ENCODE assay signal across 8 cellular contexts in the genomic region with DNA sequence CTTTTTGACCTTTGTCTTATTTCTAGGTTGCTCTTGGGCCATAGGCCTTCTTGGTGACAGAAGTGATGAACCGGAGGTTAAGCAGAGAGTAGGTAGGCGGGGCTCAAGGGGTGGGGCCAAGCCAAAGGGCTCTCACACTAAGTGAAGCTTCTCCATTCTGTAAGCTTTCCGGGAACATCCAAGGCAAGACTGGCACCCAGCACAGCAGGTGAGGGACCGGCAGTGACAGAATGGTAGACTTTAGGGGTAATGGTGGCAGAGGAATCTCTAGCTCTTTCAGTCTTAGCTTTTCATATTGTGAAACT. TPM values are rescaled to one million over a fixed set of nuclear protein-coding genes. Genes with fewer than 3 reads are reported as not detected.
A peak's percentile ranks its signal among the peaks of the same experiment; 100 is the strongest.
DNase-seq lines count a peak whose midpoint lies in the region; ATAC-seq and TF ChIP-seq lines count a peak whose summit lies in the region.

A gene (plus strand): TSS at position 135 of the 305 bp plus-strand sequence. CDS start 2,049 bp downstream, outside the sequence.

- no peaks in the 10 kb centered on the region for H3K27me3 ChIP-seq in mesendoderm (ENCODE audit: insufficient read depth, low read length, poor library complexity)

- no peaks in the 10 kb centered on the region for H3K9me3 Mint-ChIP-seq in stimulated activated naive CD8-positive, alpha-beta T cell treated with anti-CD3 and anti-CD28 coated beads, Interleukin-15, Interleukin-2, amounts not matched to agents 100 ng/mL and 50 ng/mL, for 24 hours

- H3K27ac ChIP-seq in mesendoderm (ENCODE audit: low read depth, low read length), result no peak within 1 kb of the TSS

- H3K23ac ChIP-seq in mesendoderm (ENCODE audit: low read length), result no peak within 1 kb of the TSS

- no peak within 1 kb of the TSS for H2BK15ac ChIP-seq in mesendoderm (replicated peaks; ENCODE audit: low read depth)

- DNase-seq in GM12865 (ENCODE audit: low read depth), result peak; percentile 82
- peak; percentile 91 for DNase-seq in SKM-1 treated with dmso at 0.1 percent for 144 hours (lab: John Stamatoyannopoulos, UW; ENCODE audit: unreplicated experiment)
- peak; percentile 82 for DNase-seq in activated naive CD4-positive, alpha-beta T cell treated with Interleukin-2 at 50 U/mL for 16 hours
- peak; percentile 8 for DNase-seq in mesendoderm
- DNase-seq in NCI-H187 treated with DMSO at 0.1 percent for 48 hours (lab: John Stamatoyannopoulos, UW), result no peak
- DNase-seq in cerebellar nuclear complex (lab: John Stamatoyannopoulos, UW), result no peak

- no peaks in the 10 kb centered on the region for H3K79me2 ChIP-seq in mesendoderm (ENCODE audit: control insufficient read depth, insufficient read depth, low read length)

- no peaks in the 10 kb centered on the region for H3K27me3 Mint-ChIP-seq in stimulated activated naive CD8-positive, alpha-beta T cell treated with anti-CD3 and anti-CD28 coated beads, Interleukin-15, Interleukin-2, amounts not matched to agents 100 ng/mL and 50 ng/mL, for 24 hours

- no peak within 1 kb of the TSS for H2BK120ac ChIP-seq in mesendoderm (ENCODE audit: low read depth, low read length)

- H3K27ac Mint-ChIP-seq in stimulated activated naive CD8-positive, alpha-beta T cell treated with anti-CD3 and anti-CD28 coated beads, Interleukin-15, Interleukin-2, amounts not matched to agents 100 ng/mL and 50 ng/mL, for 24 hours, result peak within 1 kb of the TSS; percentile 96

- no peak within 1 kb of the TSS for H2AK5ac ChIP-seq in mesendoderm (ENCODE audit: low read length)

- peak within 1 kb of the TSS; percentile 79 for H3K4me3 ChIP-seq in GM12865 (ENCODE audit: low read depth, low read length)
- H3K4me3 ChIP-seq in mesendoderm (ENCODE audit: low read length), result no peak within 1 kb of the TSS

- H3K36me3 Mint-ChIP-seq in stimulated activated naive CD8-positive, alpha-beta T cell treated with anti-CD3 and anti-CD28 coated beads, Interleukin-15, Interleukin-2, amounts not matched to agents 100 ng/mL and 50 ng/mL, for 24 hours (ENCODE audit: low read depth), result peaks cover 45% of the 10 kb centered on the region

- H3K79me1 ChIP-seq in mesendoderm (ENCODE audit: low read length), result no peaks in the 10 kb centered on the region

- H3K4me2 ChIP-seq in mesendoderm (ENCODE audit: low read length), result no peak within 1 kb of the TSS

- no CpG with 5 or more reads among the region's 4 CpGs for WGBS in mesendoderm (ENCODE audit: extremely low coverage, insufficient coverage, low lambda C conversion rate)

- peak within 1 kb of the TSS; percentile 94 for H3K4me3 Mint-ChIP-seq in stimulated activated naive CD8-positive, alpha-beta T cell treated with anti-CD3 and anti-CD28 coated beads, Interleukin-15, Interleukin-2, amounts not matched to agents 100 ng/mL and 50 ng/mL, for 24 hours

- ATAC-seq in HG02678 (IDR thresholded peaks at IDR 0.05; ENCODE audit: unreplicated experiment), result peak; percentile 75

- H3K36me3 ChIP-seq in mesendoderm (ENCODE audit: control insufficient read depth, insufficient read depth, low read length), result no peaks in the 10 kb centered on the region

- H3K56ac ChIP-seq in mesendoderm (ENCODE audit: low read length), result no peak within 1 kb of the TSS

- H3K4ac ChIP-seq in mesendoderm (ENCODE audit: low read depth, low read length), result no peak within 1 kb of the TSS

- no peak within 1 kb of the TSS for H3K9ac ChIP-seq in mesendoderm (ENCODE audit: low read length)

- no peak within 1 kb of the TSS for H3K18ac ChIP-seq in mesendoderm (ENCODE audit: low read length)

- peaks cover 48% of the 10 kb centered on the region for H3K4me1 Mint-ChIP-seq in stimulated activated naive CD8-positive, alpha-beta T cell treated with anti-CD3 and anti-CD28 coated beads, Interleukin-15, Interleukin-2, amounts not matched to agents 100 ng/mL and 50 ng/mL, for 24 hours (ENCODE audit: low read depth)

- H4K8ac ChIP-seq in mesendoderm (ENCODE audit: low read depth, low read length), result no peak within 1 kb of the TSS

- H2BK5ac ChIP-seq in mesendoderm (ENCODE audit: low read length), result no peak within 1 kb of the TSS

- H4K5ac ChIP-seq in mesendoderm (ENCODE audit: low read length), result no peak within 1 kb of the TSS

- H3K4me1 ChIP-seq in mesendoderm (ENCODE audit: control insufficient read depth, low read depth, low read length), result no peaks in the 10 kb centered on the region

- TF ChIP-seq CTCF in GM12865 (IDR thresholded peaks at IDR 0.05; ENCODE audit: insufficient read depth, low read depth, low read length, missing control alignments), result no peak

RNA-seq across cellular contexts. Expression of the gene that starts here (rescaled TPM):
- polyA plus RNA-seq in mesendoderm (2013, experiment 1 of 2), result 0.06 TPM
- 0.03 TPM for polyA plus RNA-seq in mesendoderm (2013, experiment 2 of 2)

Comparison
In these comparisons a context has a peak if more than half of its experiments do, and no peak if none do; other contexts are left out.
1. DNase-seq: peak in GM12865 (single experiment), SKM-1 treated with dmso at 0.1 percent for 144 hours (single experiment), activated naive CD4-positive, alpha-beta T cell treated with Interleukin-2 at 50 U/mL for 16 hours (single experiment) and mesendoderm (single experiment); none in NCI-H187 treated with DMSO at 0.1 percent for 48 hours (single experiment) and cerebellar nuclear complex (0 of 2).